8 cellular contexts compared by ENCODE assay signal in the genomic region with DNA sequence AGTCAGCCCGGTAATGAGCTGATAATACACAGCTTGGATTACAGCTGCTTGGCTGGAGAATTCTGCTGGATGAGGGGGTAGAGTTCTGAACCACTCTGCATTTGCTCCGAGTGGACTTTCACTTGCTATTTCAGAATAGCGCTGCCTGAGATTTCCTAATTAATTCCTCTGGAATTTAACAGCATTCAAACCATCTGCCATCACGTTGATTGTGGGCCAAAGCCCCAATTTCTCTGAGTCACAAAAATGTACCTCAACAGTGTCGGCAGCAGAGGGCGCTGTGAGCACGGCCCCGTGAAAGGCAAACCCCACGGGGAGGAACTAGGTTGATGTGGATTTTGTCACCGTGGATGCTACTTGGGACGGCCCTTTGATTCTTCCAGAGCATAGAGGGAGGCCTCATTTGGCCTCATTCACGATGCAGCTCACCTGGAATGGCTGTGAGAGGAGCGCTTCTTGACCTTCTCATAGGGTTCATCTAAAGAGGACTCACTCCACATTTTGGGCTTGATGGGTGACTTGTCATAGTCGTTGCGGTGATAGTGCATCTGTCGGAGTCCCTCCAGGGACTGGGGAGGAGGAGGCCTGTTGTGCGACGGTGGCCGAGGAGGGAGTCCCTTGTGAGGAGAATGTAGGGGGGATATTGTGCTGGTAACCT.
DNase-seq lines count a peak whose midpoint lies in the region; ATAC-seq and TF ChIP-seq lines count a peak whose summit lies in the region.

No MANE protein-coding gene starts in this region.

- DNase-seq in HT1080 (ENCODE audit: low read depth) (peak; percentile 39), T-cell (peak; percentile 23 to 72 (median 60)), amniotic epithelial cell (ENCODE audit: low read depth) (peak; percentile 35), heart right ventricle (peak; percentile 73 to 78), putamen (ENCODE audit: low spot score) (peak; percentile 66), ureter (ENCODE audit: low spot score) (peak; percentile 66)

- no peak overlapping the region for H3K27ac Mint-ChIP-seq in T-cell

- peak overlapping the region in 1 of 3 donors; percentile 45 for H3K4me3 Mint-ChIP-seq in T-cell

- POLR2A ChIA-PET in T-cell (lab: Charles Lee) = interaction anchor here in 1 of 2 donors (0.5 to 0.7 kb wide), 2 partner anchors 125 to 226 kb away, joined by 7 to 11 read pairs; no protein-coding TSS in a partner anchor

- H3K27me3 ChIP-seq in DOHH2 (ENCODE audit: control insufficient read depth, low read length) = peaks cover 22% of the 10 kb centered on the region
- no peaks in the 10 kb centered on the region for H3K27me3 ChIP-seq in heart right ventricle

- H3K36me3 ChIP-seq in DOHH2 (ENCODE audit: control insufficient read depth, low read length) = no peaks in the 10 kb centered on the region
- peaks cover 0 to 100% (median 36%) of the 10 kb centered on the region in 9 donors for H3K36me3 ChIP-seq in heart right ventricle

- H3K4me3 ChIP-seq in DOHH2 (ENCODE audit: low read length) (no peak overlapping the region), heart right ventricle (peak overlapping the region in 1 of 10 donors; percentile 5)

- no peaks in the 10 kb centered on the region for H3K9me3 ChIP-seq in DOHH2 (ENCODE audit: control insufficient read depth, insufficient read depth, low read length)
- no peaks in the 10 kb centered on the region for H3K9me3 ChIP-seq in heart right ventricle

- 19 to 24% methylated on average over 16 to 19 of the region's 19 CpGs for WGBS in heart right ventricle, 2 donors

- no peak overlapping the region for H3K4me2 ChIP-seq in DOHH2 (ENCODE audit: low read length)

- peak; percentile 97 for TF ChIP-seq CTCF in DOHH2 (IDR thresholded peaks at IDR 0.05; ENCODE audit: low read depth, low read length, poor library complexity, severe bottlenecking)
- peak; percentile 88 to 97 (median 94) for TF ChIP-seq CTCF in heart right ventricle (IDR thresholded peaks at IDR 0.05)

- CTCF ChIA-PET in T-cell (lab: Charles Lee) = interaction anchor here (0.6 to 1.7 kb wide), 5 partner anchors 20 to 884 kb away, joined by 3 to 18 read pairs (median 6); no protein-coding TSS in a partner anchor

- no peaks in the 10 kb centered on the region for H3K9me2 ChIP-seq in DOHH2 (replicated peaks; ENCODE audit: control insufficient read depth, low read length)

- ATAC-seq in T-cell (replicated peaks in 1 of 4) (peak; percentile 44 to 65 (median 58)), heart right ventricle (peak; percentile 60 to 78 (median 68)), HG03159 (IDR thresholded peaks at IDR 0.05; ENCODE audit: unreplicated experiment) (no peak)

- no peaks in the 10 kb centered on the region for H3K9me3 Mint-ChIP-seq in T-cell

- H3K27ac ChIP-seq in DOHH2 (ENCODE audit: low read depth, low read length) = no peak overlapping the region
- H3K27ac ChIP-seq in heart right ventricle = peak overlapping the region in 8 of 10 donors; percentile 53 to 79 (median 68)

- H3K4me1 ChIP-seq in DOHH2 (ENCODE audit: control insufficient read depth, low read length) (peaks cover 12% of the 10 kb centered on the region), heart right ventricle (peaks cover 8 to 38% (median 22%) of the 10 kb centered on the region in 9 donors)

- H3F3A ChIP-seq in DOHH2 (ENCODE audit: control insufficient read depth, insufficient read depth) = no peaks in the 10 kb centered on the region

- no peaks in the 10 kb centered on the region for H3K27me3 Mint-ChIP-seq in T-cell

- H3K4me1 Mint-ChIP-seq in T-cell = peaks cover 9 to 21% (median 11%) of the 10 kb centered on the region in 3 donors

- peaks cover 2% of the 10 kb centered on the region for H3K36me3 Mint-ChIP-seq in T-cell

- H3K79me2 ChIP-seq in DOHH2 (ENCODE audit: control insufficient read depth, low read length) = no peaks in the 10 kb centered on the region

- intact Hi-C loops in heart right ventricle (cut with DNase I) = loop anchor here (1.0 to 10.0 kb wide), 10 partner anchors 47 to 435 kb away; no protein-coding TSS in a partner anchor

- no peaks in the 10 kb centered on the region for H4K20me1 ChIP-seq in DOHH2 (ENCODE audit: control insufficient read depth, insufficient read depth, low read depth, low read length)
